9 cellular contexts compared by ENCODE assay signal in genomic region chr22:23240639-23241389, GRCh38.
DNase-seq lines count a peak whose midpoint lies in the region; ATAC-seq lines count a peak whose summit lies in the region.
"Had no signal": no experiment of that assay in that cellular context is flagged by ENCODE, and none has a peak within 500 bp of the region (broad histone marks: within the 10 kb centered on the region; RNA-seq: fewer than 3 reads in every experiment).

No MANE protein-coding gene starts in this region.

- peak; percentile 60 for DNase-seq in CMK (ENCODE audit: low read depth)
- peak; percentile 29 to 38 for DNase-seq in Kasumi-1 (lab: John Stamatoyannopoulos, UW)
- peak; percentile 14 for DNase-seq in astrocyte of the hippocampus (ENCODE audit: low read depth, low spot score)
- DNase-seq in effector CD8-positive, alpha-beta T cell (lab: John Stamatoyannopoulos, UW) = no peak
- DNase-seq in NK-92 treated with Interleukin-12 subunit alpha and Interleukin-12 subunit beta, amount 100 ng/mL, for 24 hours (lab: John Stamatoyannopoulos, UW) = no peak

- WGBS in mesodermal cell (ENCODE audit: insufficient coverage in 2 of 2), 2 experiments = 72 to 73% methylated on average over 8 of the region's 13 CpGs

- no peaks in the 10 kb centered on the region for H3K9me3 ChIP-seq in mesodermal cell (ENCODE audit: control insufficient read depth, low read length)
- H3K9me3 ChIP-seq: HAP-1 had no signal

- H3K4me3 ChIP-seq in mesodermal cell (ENCODE audit: extremely low read depth, insufficient read depth, low read length, poor library complexity, severe bottlenecking) = no peak overlapping the region
- H3K4me3 ChIP-seq: HAP-1 had no signal

- H3K36me3 ChIP-seq in mesodermal cell (ENCODE audit: control insufficient read depth, insufficient read depth, low read length) = peaks cover 13% of the 10 kb centered on the region
- H3K36me3 ChIP-seq: HAP-1 had no signal

- peaks cover 50% of the 10 kb centered on the region for H3K4me1 ChIP-seq in mesodermal cell (ENCODE audit: control insufficient read depth, insufficient read depth, low read length, poor library complexity, severe bottlenecking)

- H3K27ac ChIP-seq in mesodermal cell (ENCODE audit: low read depth, low read length, severe bottlenecking) = peak overlapping the region; percentile 97

- ATAC-seq in GM21381 (IDR thresholded peaks at IDR 0.05; ENCODE audit: unreplicated experiment) = no peak
- no peak for ATAC-seq in HG02642 (IDR thresholded peaks at IDR 0.05; ENCODE audit: poor library complexity, unreplicated experiment)

Comparison
In these comparisons a context has a peak if more than half of its experiments do, and no peak if none do; other contexts are left out.
1. DNase-seq: peak in CMK (single experiment), Kasumi-1 (2 of 2) and astrocyte of the hippocampus (single experiment); none in effector CD8-positive, alpha-beta T cell (single experiment) and NK-92 treated with Interleukin-12 subunit alpha and Interleukin-12 subunit beta, amount 100 ng/mL, for 24 hours (single experiment).